In the genomic region with DNA sequence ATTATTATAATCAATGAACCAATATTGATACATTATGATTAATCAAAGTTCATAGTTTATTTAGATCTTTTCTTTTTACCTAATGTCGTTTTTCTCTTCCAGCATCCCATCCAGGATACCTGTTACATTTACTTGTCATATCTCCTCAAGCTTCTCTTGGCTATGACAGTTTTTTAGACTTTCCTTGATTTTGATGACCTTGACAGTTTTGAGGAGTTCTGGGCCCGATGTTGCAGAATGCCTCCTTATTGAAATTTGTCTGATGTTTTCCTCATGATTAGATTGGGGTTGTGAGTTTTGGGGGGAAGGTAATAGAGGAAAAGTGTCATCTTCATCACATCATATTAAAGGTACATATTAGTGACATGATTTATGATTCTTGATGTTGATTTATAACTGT, we compare ENCODE assay signal across 2 cellular contexts.
TF ChIP-seq lines count a peak whose summit lies in the region.

No MANE protein-coding gene starts in this region.

TF ChIP-seq in IMR-90, 13 proteins besides CTCF, POLR2A, EP300 and RAD21:
- no peak for TF ChIP-seq MAZ (IDR thresholded peaks at IDR 0.05; ENCODE audit: borderline replicate concordance, low read depth, low read length)
- TF ChIP-seq MAFK (IDR thresholded peaks at IDR 0.05; ENCODE audit: low read depth, low read length): peak; percentile 63

TF ChIP-seq in K562, 482 proteins besides CTCF, POLR2A, EP300 and RAD21:
- TF ChIP-seq ZNF316 (IDR thresholded peaks at IDR 0.05) (peak; percentile 47), MAFG (tag; conservative IDR thresholded peaks at IDR 0.05) (0 out of 2 replicates have a peak, but pooled peaks have one; percentile 13), MAFF (IDR thresholded peaks at IDR 0.05; ENCODE audit: low read length) (peak; percentile 25; the same call in 1 of the 2 replicates), ZNF655 (CRISPR knock-in tag; IDR thresholded peaks at IDR 0.05) (no peak)
